ENCODE assay signal across 10 cellular contexts in genomic region chr11:76671626-76672309, GRCh38. TPM values are rescaled to one million over a fixed set of nuclear protein-coding genes. Genes with fewer than 3 reads are reported as not detected.
DNase-seq lines count a peak whose midpoint lies in the region; ATAC-seq and TF ChIP-seq lines count a peak whose summit lies in the region.
"Had no signal": no experiment of that assay in that cellular context is flagged by ENCODE, and none has a peak within 500 bp of the region (broad histone marks: within the 10 kb centered on the region; RNA-seq: fewer than 3 reads in every experiment).

No MANE protein-coding gene starts in this region.

- no peak overlapping the region for H2BK120ac ChIP-seq in mesenchymal stem cell (ENCODE audit: low read depth, low read length)

- WGBS in mesenchymal stem cell: 95% methylated on average over 3 of the region's 5 CpGs

- no peak overlapping the region for H3K14ac ChIP-seq in mesenchymal stem cell (ENCODE audit: low read length in 2 of 2)

- H3K27ac Mint-ChIP-seq in activated T-cell treated with anti-CD3 and anti-CD28 coated beads, Interleukin-2, amount 50 U/mL, for 72 hours: no peak overlapping the region
- H3K27ac Mint-ChIP-seq in activated naive CD8-positive, alpha-beta T cell treated with anti-CD3 and anti-CD28 coated beads, Interleukin-2, amount 50 U/mL, for 24 hours: peak overlapping the region; percentile 27

- no peak overlapping the region for H3K18ac ChIP-seq in mesenchymal stem cell (ENCODE audit: low read depth in 1 of 2, low read length in 2 of 2)

- H2BK15ac ChIP-seq in mesenchymal stem cell (ENCODE audit: low read depth, poor library complexity, severe bottlenecking): peak overlapping the region; percentile 1

- peaks cover 2% of the 10 kb centered on the region for H3K79me1 ChIP-seq in mesenchymal stem cell (replicated peaks; ENCODE audit: low read length, poor library complexity, severe bottlenecking)

- no peak overlapping the region for H3K23ac ChIP-seq in mesenchymal stem cell (ENCODE audit: low read length in 2 of 2)

- H3K36me3 ChIP-seq in mesenchymal stem cell (ENCODE audit: control insufficient read depth in 1 of 2, insufficient read depth in 2 of 2, low read depth in 1 of 2, low read length in 2 of 2) (peaks cover 0 to 16% of the 10 kb centered on the region in 2 experiments), tibial artery (no peaks in the 10 kb centered on the region)

- H2BK5ac ChIP-seq in mesenchymal stem cell (ENCODE audit: low read depth, low read length, poor library complexity, severe bottlenecking): no peak overlapping the region

- peak overlapping the region; percentile 6 to 23 for H3K4me3 Mint-ChIP-seq in activated T-cell treated with anti-CD3 and anti-CD28 coated beads, Interleukin-2, amount 50 U/mL, for 72 hours
- H3K4me3 Mint-ChIP-seq in activated naive CD8-positive, alpha-beta T cell treated with anti-CD3 and anti-CD28 coated beads, Interleukin-2, amount 50 U/mL, for 24 hours: peak overlapping the region; percentile 61

- no peak for TF ChIP-seq CTCF in tibial artery (IDR thresholded peaks at IDR 0.05)

- H4K91ac ChIP-seq in mesenchymal stem cell (ENCODE audit: low read length): no peak overlapping the region

- H3K4me2 ChIP-seq in mesenchymal stem cell (ENCODE audit: low read length, poor library complexity, severe bottlenecking): no peak overlapping the region

- peaks cover 22% of the 10 kb centered on the region for H3K27me3 Mint-ChIP-seq in activated T-cell treated with anti-CD3 and anti-CD28 coated beads, Interleukin-2, amount 50 U/mL, for 72 hours (ENCODE audit: low read depth)
- H3K27me3 Mint-ChIP-seq in activated naive CD8-positive, alpha-beta T cell treated with anti-CD3 and anti-CD28 coated beads, Interleukin-2, amount 50 U/mL, for 24 hours: peaks cover 24% of the 10 kb centered on the region

- H3K27ac ChIP-seq in mesenchymal stem cell (ENCODE audit: low read length, poor library complexity, severe bottlenecking) (no peak overlapping the region), tibial artery (peak overlapping the region; percentile 90 to 91)

- peak overlapping the region; percentile 22 to 52 for H2BK12ac ChIP-seq in mesenchymal stem cell (ENCODE audit: low read length in 2 of 2)

- H3K4me1 Mint-ChIP-seq in activated T-cell treated with anti-CD3 and anti-CD28 coated beads, Interleukin-2, amount 50 U/mL, for 72 hours (ENCODE audit: low read depth): peaks cover 39% of the 10 kb centered on the region
- peaks cover 80% of the 10 kb centered on the region for H3K4me1 Mint-ChIP-seq in activated naive CD8-positive, alpha-beta T cell treated with anti-CD3 and anti-CD28 coated beads, Interleukin-2, amount 50 U/mL, for 24 hours

- no peak overlapping the region for H2AFZ ChIP-seq in mesenchymal stem cell (ENCODE audit: low read depth, low read length)

- no peak overlapping the region for H4K8ac ChIP-seq in mesenchymal stem cell (ENCODE audit: low read length)

- ATAC-seq in activated T-cell treated with anti-CD3 and anti-CD28 coated beads, Interleukin-2, amount 50 U/mL, for 72 hours (replicated peaks in 1 of 2): no peak
- no peak for ATAC-seq in activated naive CD8-positive, alpha-beta T cell treated with anti-CD3 and anti-CD28 coated beads, Interleukin-2, amount 50 U/mL, for 24 hours
- no peak for ATAC-seq in GM19463 (IDR thresholded peaks at IDR 0.05; ENCODE audit: unreplicated experiment)
- no peak for ATAC-seq in GM18858 (IDR thresholded peaks at IDR 0.05; ENCODE audit: unreplicated experiment)

- H3K27me3 ChIP-seq in mesenchymal stem cell (ENCODE audit: control insufficient read depth in 1 of 2, insufficient read depth in 1 of 2, low read length in 2 of 2) (peaks cover 0 to 10% of the 10 kb centered on the region in 2 experiments), tibial artery (no peaks in the 10 kb centered on the region)

- H3K9me3 ChIP-seq in mesenchymal stem cell (ENCODE audit: control insufficient read depth, low read length): no peaks in the 10 kb centered on the region
- H3K9me3 ChIP-seq in tibial artery: no peaks in the 10 kb centered on the region

- H3K4me1 ChIP-seq in mesenchymal stem cell (ENCODE audit: control insufficient read depth, insufficient read depth, low read depth, low read length) (peaks cover 48% of the 10 kb centered on the region), tibial artery (peaks cover 6 to 59% (median 38%) of the 10 kb centered on the region in 4 donors)

- H2AK5ac ChIP-seq in mesenchymal stem cell (ENCODE audit: low read length, severe bottlenecking): peak overlapping the region; percentile 5

- no peaks in the 10 kb centered on the region for H3K9me3 Mint-ChIP-seq in activated T-cell treated with anti-CD3 and anti-CD28 coated beads, Interleukin-2, amount 50 U/mL, for 72 hours
- no peaks in the 10 kb centered on the region for H3K9me3 Mint-ChIP-seq in activated naive CD8-positive, alpha-beta T cell treated with anti-CD3 and anti-CD28 coated beads, Interleukin-2, amount 50 U/mL, for 24 hours

- peak overlapping the region in 1 of 2 experiments; percentile 45 for H3K4ac ChIP-seq in mesenchymal stem cell (ENCODE audit: low read depth in 1 of 2, low read length in 2 of 2)

- intact Hi-C loops in tibial artery (cut with DNase I; ENCODE audit: low total_unique reads): no loop called here

- H3K36me3 Mint-ChIP-seq in activated T-cell treated with anti-CD3 and anti-CD28 coated beads, Interleukin-2, amount 50 U/mL, for 72 hours (ENCODE audit: insufficient read depth in 2 of 2): no peaks in the 10 kb centered on the region
- peaks cover 5% of the 10 kb centered on the region for H3K36me3 Mint-ChIP-seq in activated naive CD8-positive, alpha-beta T cell treated with anti-CD3 and anti-CD28 coated beads, Interleukin-2, amount 50 U/mL, for 24 hours (ENCODE audit: low read depth)

- H3K4me3 ChIP-seq in mesenchymal stem cell (ENCODE audit: insufficient read depth in 1 of 2, low read depth in 1 of 2, low read length in 2 of 2) (no peak overlapping the region), tibial artery (no peak overlapping the region)

- no peak for DNase-seq in activated T-cell treated with anti-CD3 and anti-CD28 coated beads, Interleukin-2, amount 50 U/mL, for 72 hours
- no peak for DNase-seq in activated T-cell treated with anti-CD3 and anti-CD28 coated beads, Interleukin-2, amount 50 U/mL, for 48 hours
- DNase-seq in activated naive CD8-positive, alpha-beta T cell treated with anti-CD3 and anti-CD28 coated beads, Interleukin-2, amount 50 U/mL, for 24 hours: no peak
- no peak for DNase-seq in mesenchymal stem cell
- DNase-seq in tibial artery: no peak
- DNase-seq in stimulated activated CD4-positive, alpha-beta T cell treated with anti-CD3 and anti-CD28 coated beads, Interleukin-1b, Interleukin-23, amount 100 ng/mL, for 48 hours: no peak
- DNase-seq: amniotic stem cell had no signal

- peak overlapping the region; percentile 30 for H3K9ac ChIP-seq in mesenchymal stem cell (ENCODE audit: low read length)

RNA-seq across cellular contexts. Expression of gene LRRC32, which starts 1.2 kb away (rescaled TPM):
- 10 to 100 TPM; 12.5 to 16.4 TPM for total RNA-seq in activated T-cell treated with anti-CD3 and anti-CD28 coated beads, Interleukin-2, amount 50 U/mL, for 72 hours
- polyA plus RNA-seq in mesenchymal stem cell (2013, experiment 1 of 2): 35.9 TPM
- 36.0 TPM for polyA plus RNA-seq in mesenchymal stem cell (2013, experiment 2 of 2)
- total RNA-seq: G401 had no signal
